13 cellular contexts compared by ENCODE assay signal in the genomic region with DNA sequence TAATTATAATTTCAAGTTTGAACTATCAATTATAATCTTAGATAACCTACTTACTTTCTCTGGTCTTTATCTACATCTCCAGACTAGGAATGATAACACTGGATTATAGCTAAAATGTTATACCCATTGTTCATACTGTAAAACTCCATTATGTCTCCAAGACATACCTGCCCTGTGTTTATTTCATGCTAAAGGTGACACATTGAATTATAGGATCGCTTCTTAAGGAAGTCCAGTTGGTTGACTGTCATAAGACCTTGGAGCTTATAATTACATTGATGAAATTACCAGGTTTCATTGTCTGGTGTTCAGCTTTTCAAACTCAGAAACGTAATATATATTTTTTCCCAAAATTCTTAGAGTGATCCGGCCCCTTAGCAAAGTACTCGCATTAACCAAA. TPM values are rescaled to one million over a fixed set of nuclear protein-coding genes. Genes with fewer than 3 reads are reported as not detected.
A peak's percentile ranks its signal among the peaks of the same experiment; 100 is the strongest.
DNase-seq lines count a peak whose midpoint lies in the region; ATAC-seq and TF ChIP-seq lines count a peak whose summit lies in the region.
"Had no signal": no experiment of that assay in that cellular context is flagged by ENCODE, and none has a peak within 500 bp of the region (broad histone marks: within the 10 kb centered on the region; RNA-seq: fewer than 3 reads in every experiment).

No MANE protein-coding gene starts in this region.

- TF ChIP-seq CTCF in left ventricle myocardium inferior (IDR thresholded peaks at IDR 0.05; ENCODE audit: borderline replicate concordance) (no peak), heart left ventricle (IDR thresholded peaks at IDR 0.05) (no peak), RWPE2 (IDR thresholded peaks at IDR 0.05; ENCODE audit: poor library complexity, severe bottlenecking) (no peak), psoas muscle (IDR thresholded peaks at IDR 0.05) (no peak), stomach (IDR thresholded peaks at IDR 0.05) (no peak)

- TF ChIP-seq POLR2A in heart left ventricle (IDR thresholded peaks at IDR 0.05) (no peak), stomach (IDR thresholded peaks at IDR 0.05) (no peak)

- H3K36me3 ChIP-seq in left ventricle myocardium inferior (no peaks in the 10 kb centered on the region), heart left ventricle (no peaks in the 10 kb centered on the region), RWPE2 (ENCODE audit: low read depth) (no peaks in the 10 kb centered on the region), psoas muscle (ENCODE audit: insufficient read depth in 1 of 2, low read depth in 1 of 2) (no peaks in the 10 kb centered on the region), stomach (no peaks in the 10 kb centered on the region)
- H3K36me3 ChIP-seq: BLaER1 treated with 17β-estradiol and CSF1 and Interleukin-3, amounts not matched to agents 10 nM and 100 nM; HAP-1 had no signal

- intact Hi-C loops in left ventricle myocardium inferior (cut with micrococcal nuclease) (no loop called here), heart left ventricle (cut with DNase I) (no loop called here), psoas muscle (cut with DNase I) (no loop called here), stomach (cut with DNase I; ENCODE audit: low total_unique reads) (no loop called here)

- no peaks in the 10 kb centered on the region for H3K27me3 ChIP-seq in left ventricle myocardium inferior (ENCODE audit: low read depth)
- H3K27me3 ChIP-seq in heart left ventricle: no peaks in the 10 kb centered on the region
- H3K27me3 ChIP-seq in RWPE2 (ENCODE audit: insufficient read depth, poor library complexity, severe bottlenecking): no peaks in the 10 kb centered on the region
- H3K27me3 ChIP-seq in psoas muscle (ENCODE audit: insufficient read depth in 3 of 3, low read length in 2 of 3): no peaks in the 10 kb centered on the region
- H3K27me3 ChIP-seq in stomach: no peaks in the 10 kb centered on the region
- H3K27me3 ChIP-seq: BLaER1 treated with 17β-estradiol and CSF1 and Interleukin-3, amounts not matched to agents 10 nM and 100 nM had no signal

- WGBS in heart left ventricle, 4 donors: 76 to 88% (median 78%) methylated on average over 4 of the region's 4 CpGs
- 63 to 74% (median 70%) methylated on average over 4 of the region's 4 CpGs for WGBS in psoas muscle, 3 donors
- 86 to 92% (median 89%) methylated on average over 4 of the region's 4 CpGs for WGBS in stomach, 5 donors

- no peak for TF ChIP-seq EP300 in stomach (IDR thresholded peaks at IDR 0.05)

- H3K9me3 ChIP-seq in left ventricle myocardium inferior (replicated peaks) (no peaks in the 10 kb centered on the region), heart left ventricle (no peaks in the 10 kb centered on the region), RWPE2 (ENCODE audit: severe bottlenecking) (no peaks in the 10 kb centered on the region), psoas muscle (no peaks in the 10 kb centered on the region), stomach (no peaks in the 10 kb centered on the region)
- H3K9me3 ChIP-seq: HAP-1 had no signal

- DNase-seq in left ventricle myocardium inferior: no peak
- no peak for DNase-seq in heart left ventricle
- DNase-seq in RWPE2 (ENCODE audit: low spot score): no peak
- no peak for DNase-seq in psoas muscle
- no peak for DNase-seq in kidney tubule cell (ENCODE audit: low spot score)
- DNase-seq in stomach: no peak
- no peak for DNase-seq in DMS153 (lab: John Stamatoyannopoulos, UW)
- DNase-seq: ACHN; CD4-positive, CD25-positive, alpha-beta regulatory T cell had no signal

- H3K27ac ChIP-seq in left ventricle myocardium inferior (replicated peaks) (peak overlapping the region; percentile 22), heart left ventricle (peak overlapping the region in 1 of 12 donors; percentile 18), RWPE2 (ENCODE audit: poor library complexity, severe bottlenecking) (peak overlapping the region; percentile 96), psoas muscle (peak overlapping the region; percentile 93), stomach (no peak overlapping the region)
- H3K27ac ChIP-seq: 22Rv1; BLaER1 treated with 17β-estradiol and CSF1 and Interleukin-3, amounts not matched to agents 10 nM and 100 nM had no signal

- no peak for ATAC-seq in heart left ventricle
- ATAC-seq in RWPE2 (ENCODE audit: low read depth): no peak
- no peak for ATAC-seq in psoas muscle

- H3K4me1 ChIP-seq in left ventricle myocardium inferior: peaks cover 17% of the 10 kb centered on the region
- peaks cover 0 to 11% (median 0%) of the 10 kb centered on the region in 12 donors for H3K4me1 ChIP-seq in heart left ventricle
- peaks cover 53% of the 10 kb centered on the region for H3K4me1 ChIP-seq in RWPE2 (ENCODE audit: insufficient read depth, poor library complexity, severe bottlenecking)
- peaks cover 30% of the 10 kb centered on the region for H3K4me1 ChIP-seq in psoas muscle
- H3K4me1 ChIP-seq in stomach: peaks cover 0 to 2% (median 0%) of the 10 kb centered on the region in 4 donors

- H3K4me3 ChIP-seq in left ventricle myocardium inferior (no peak overlapping the region), heart left ventricle (no peak overlapping the region), RWPE2 (ENCODE audit: severe bottlenecking) (no peak overlapping the region), psoas muscle (peak overlapping the region; percentile 69), stomach (no peak overlapping the region)
- H3K4me3 ChIP-seq: BLaER1 treated with 17β-estradiol and CSF1 and Interleukin-3, amounts not matched to agents 10 nM and 100 nM; HAP-1 had no signal

RNA-seq across cellular contexts. Expression of a gene that starts 15.5 kb away (rescaled TPM):
- total RNA-seq in left ventricle myocardium inferior (31.9 TPM), heart left ventricle (10 to 100 TPM; 16.6 to 39.4 (median 30.6) TPM), psoas muscle (10 to 100 TPM; 15.1 to 29.4 (median 20.6) TPM), stomach (100 to 1,000 TPM in 1 of 5 donors, 10 to 100 TPM in 3, 1 to 10 TPM in 1; 5.8 to 116 (median 30.3) TPM)
- polyA plus RNA-seq in heart left ventricle (10 to 100 TPM; 11.7 to 18.8 TPM), psoas muscle (10 to 100 TPM in 2 of 3 donors, 1 to 10 TPM in 1; 8.8 to 23.7 (median 17.6) TPM), stomach (10 to 100 TPM in 2 of 3 donors, 1 to 10 TPM in 1; 7.8 to 11.4 (median 10.2) TPM)

RNA-seq across cellular contexts. Expression of a gene that starts 18.7 kb away (rescaled TPM):
- total RNA-seq in left ventricle myocardium inferior (124 TPM), heart left ventricle (100 to 1,000 TPM; 105 to 240 (median 159) TPM), psoas muscle (100 to 1,000 TPM; 216 to 376 (median 312) TPM), stomach (under 1 TPM in 2 of 5 donors, not detected in 3; 0.37 to 0.43 TPM)
- polyA plus RNA-seq in heart left ventricle (100 to 1,000 TPM in 1 of 2 donors, 10 to 100 TPM in 1; 33.4 to 107 TPM), psoas muscle (100 to 1,000 TPM in 1 of 3 donors, 10 to 100 TPM in 2; 24.3 to 117 (median 97.4) TPM), stomach (under 1 TPM in 2 of 3 donors, not detected in 1; 0.06 to 0.76 TPM)
- total RNA-seq: CD4-positive, CD25-positive, alpha-beta regulatory T cell; H1 had no signal
- polyA plus RNA-seq: CD4-positive, CD25-positive, alpha-beta regulatory T cell; H1 had no signal

Comparison
In these comparisons a context has a peak if more than half of its experiments do, and no peak if none do; other contexts are left out.
1. H3K27ac ChIP-seq: peak in left ventricle myocardium inferior (single experiment), RWPE2 (single experiment) and psoas muscle (single experiment); none in stomach (0 of 5).
2. RNA of a gene that starts 18.7 kb away (total RNA-seq): 216 to 376 TPM in psoas muscle, 105 to 240 TPM in heart left ventricle and 124 TPM in left ventricle myocardium inferior (single experiment); 0.37 to 0.43 TPM in stomach; every median in the first group is over 10 times any median in the second.